9 cellular contexts compared by ENCODE assay signal in the genomic region with DNA sequence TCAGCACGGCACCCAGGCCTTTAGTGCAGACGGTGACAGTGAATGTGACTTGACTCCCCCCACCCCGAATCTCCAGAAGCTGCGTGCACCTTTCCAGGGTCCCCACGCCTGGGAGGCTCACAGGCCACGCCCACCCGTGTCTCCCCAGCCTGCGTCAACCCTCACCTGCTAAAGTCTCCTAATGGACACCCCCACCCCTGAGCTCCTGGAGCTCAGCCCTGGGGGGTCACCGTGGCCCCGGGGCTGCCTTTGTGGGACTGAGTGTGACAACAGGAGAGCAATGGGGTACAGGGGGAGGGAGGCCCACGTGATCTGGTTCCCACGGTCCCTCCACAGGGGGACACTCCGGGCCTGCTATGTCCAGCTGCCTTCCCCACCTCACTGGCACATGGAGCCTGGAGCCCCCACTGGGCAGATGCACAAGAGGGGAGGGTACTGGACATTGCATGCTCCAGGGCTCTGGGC. TPM values are rescaled to one million over a fixed set of nuclear protein-coding genes. Genes with fewer than 3 reads are reported as not detected.
DNase-seq lines count a peak whose midpoint lies in the region; ATAC-seq and TF ChIP-seq lines count a peak whose summit lies in the region.
"Had no signal": no experiment of that assay in that cellular context is flagged by ENCODE, and none has a peak within 500 bp of the region (broad histone marks: within the 10 kb centered on the region; RNA-seq: fewer than 3 reads in every experiment).

No MANE protein-coding gene starts in this region.

- H3K4me3 ChIP-seq in GM12865 (ENCODE audit: low read depth, low read length) (peak overlapping the region; percentile 53), Peyer's patch (peak overlapping the region in 3 of 4 donors; percentile 35 to 48 (median 40)), endodermal cell (ENCODE audit: low read length) (no peak overlapping the region), gastrocnemius medialis (no peak overlapping the region)
- H3K4me3 ChIP-seq: HAP-1 had no signal

- H3K9me3 Mint-ChIP-seq in endodermal cell, result no peaks in the 10 kb centered on the region

- H3K27ac ChIP-seq in Peyer's patch, result peak overlapping the region; percentile 76 to 87 (median 80)
- H3K27ac ChIP-seq in endodermal cell (ENCODE audit: low read depth, low read length), result no peak overlapping the region
- H3K27ac ChIP-seq in gastrocnemius medialis, result peak overlapping the region in 3 of 4 donors; percentile 58 to 96 (median 66)

- H3K9me3 ChIP-seq in Peyer's patch (no peaks in the 10 kb centered on the region), endodermal cell (ENCODE audit: control insufficient read depth, low read length) (no peaks in the 10 kb centered on the region), gastrocnemius medialis (no peaks in the 10 kb centered on the region)
- H3K9me3 ChIP-seq: HAP-1 had no signal

- H3K36me3 ChIP-seq in Peyer's patch (no peaks in the 10 kb centered on the region), endodermal cell (ENCODE audit: control insufficient read depth, insufficient read depth, low read length) (no peaks in the 10 kb centered on the region), gastrocnemius medialis (no peaks in the 10 kb centered on the region)
- H3K36me3 ChIP-seq: HAP-1 had no signal

- peak overlapping the region; percentile 30 for H3K27ac Mint-ChIP-seq in endodermal cell

- no peak overlapping the region for H3K4me3 Mint-ChIP-seq in endodermal cell

- DNase-seq in GM12865 (ENCODE audit: low read depth), result no peak
- no peak for DNase-seq in Peyer's patch
- DNase-seq in endodermal cell, result no peak
- no peak for DNase-seq in gastrocnemius medialis
- DNase-seq in HUDEP-2 (lab: John Stamatoyannopoulos, UW; ENCODE audit: unreplicated experiment in 76 of 76), result no peak
- no peak for DNase-seq in NCI-H146 (lab: John Stamatoyannopoulos, UW)

- peaks cover 38% of the 10 kb centered on the region for H3K4me1 Mint-ChIP-seq in endodermal cell

- intact Hi-C loops in gastrocnemius medialis (cut with DNase I; ENCODE audit: low total_unique reads), result no loop called here

- H3K4me1 ChIP-seq in Peyer's patch, result peaks cover 13 to 29% (median 19%) of the 10 kb centered on the region in 4 donors
- peaks cover 23% of the 10 kb centered on the region for H3K4me1 ChIP-seq in endodermal cell (ENCODE audit: control insufficient read depth, insufficient read depth, low read length)
- H3K4me1 ChIP-seq in gastrocnemius medialis, result peaks cover 25 to 33% of the 10 kb centered on the region in 2 donors

- no peaks in the 10 kb centered on the region for H3K27me3 ChIP-seq in Peyer's patch
- H3K27me3 ChIP-seq in endodermal cell (ENCODE audit: control insufficient read depth, insufficient read depth, low read length, poor library complexity, severe bottlenecking), result no peaks in the 10 kb centered on the region
- no peaks in the 10 kb centered on the region for H3K27me3 ChIP-seq in gastrocnemius medialis

- TF ChIP-seq POLR2A in Peyer's patch (IDR thresholded peaks at IDR 0.05) (no peak), gastrocnemius medialis (IDR thresholded peaks at IDR 0.05) (no peak)

- WGBS in endodermal cell (ENCODE audit: insufficient coverage in 1 of 2, insufficient read length in 1 of 2), 2 experiments, result 91 to 99% methylated on average over 8 to 13 of the region's 13 CpGs

- no peaks in the 10 kb centered on the region for H3K27me3 Mint-ChIP-seq in endodermal cell (ENCODE audit: insufficient read depth)

- in situ Hi-C loops in gastrocnemius medialis (cut with MboI; ENCODE audit: low sequenced_read_pairs in 4 of 4), result no loop called here

- peaks cover 13% of the 10 kb centered on the region for H3K36me3 Mint-ChIP-seq in endodermal cell (ENCODE audit: low read depth)

- ATAC-seq in gastrocnemius medialis (no peak), HG03520 (IDR thresholded peaks at IDR 0.05; ENCODE audit: unreplicated experiment) (no peak), HG03039 (IDR thresholded peaks at IDR 0.05; ENCODE audit: unreplicated experiment) (no peak)

- H3K9ac ChIP-seq in endodermal cell (ENCODE audit: extremely low read depth, low read length, poor library complexity, severe bottlenecking), result no peak overlapping the region

- TF ChIP-seq CTCF in GM12865 (IDR thresholded peaks at IDR 0.05; ENCODE audit: insufficient read depth, low read depth, low read length, missing control alignments), result no peak
- TF ChIP-seq CTCF in Peyer's patch (IDR thresholded peaks at IDR 0.05), result no peak
- TF ChIP-seq CTCF in endodermal cell (conservative IDR thresholded peaks at IDR 0.05), result no peak
- no peak for TF ChIP-seq CTCF in gastrocnemius medialis (IDR thresholded peaks at IDR 0.05 in 4 of 5, conservative IDR thresholded peaks at IDR 0.05 in 1 of 5)

RNA-seq across cellular contexts. Expression of gene FASN, which starts 7.4 kb away (rescaled TPM):
- total RNA-seq in Peyer's patch (100 to 1,000 TPM in 1 of 4 donors, 10 to 100 TPM in 3; 50.4 to 110 (median 76.5) TPM), endodermal cell (100 to 1,000 TPM; 371 to 498 TPM), gastrocnemius medialis (10 to 100 TPM; 16.3 to 34.5 (median 26.3) TPM)
- 301 TPM for polyA plus RNA-seq in endodermal cell (2013, experiment 1 of 2)
- 312 TPM for polyA plus RNA-seq in endodermal cell (2013, experiment 2 of 2)

RNA-seq across cellular contexts. Expression of gene DUS1L, which starts 39.8 kb away (rescaled TPM):
- total RNA-seq in Peyer's patch (100 to 1,000 TPM in 3 of 4 donors, 10 to 100 TPM in 1; 73.6 to 207 (median 122) TPM), endodermal cell (100 to 1,000 TPM in 1 of 2 donors, 10 to 100 TPM in 1; 85.3 to 108 TPM), gastrocnemius medialis (100 to 1,000 TPM in 2 of 4 donors, 10 to 100 TPM in 2; 54.6 to 119 (median 83.2) TPM)
- 74.8 TPM for polyA plus RNA-seq in endodermal cell (2013, experiment 1 of 2)
- 69.5 TPM for polyA plus RNA-seq in endodermal cell (2013, experiment 2 of 2)

RNA-seq across cellular contexts. Expression of gene GPS1, which starts 53.8 kb away (rescaled TPM):
- total RNA-seq in Peyer's patch (100 to 1,000 TPM in 1 of 4 donors, 10 to 100 TPM in 3; 69.2 to 138 (median 88.5) TPM), endodermal cell (100 to 1,000 TPM; 152 to 153 TPM), gastrocnemius medialis (100 to 1,000 TPM; 119 to 174 (median 137) TPM)
- 128 TPM for polyA plus RNA-seq in endodermal cell (2013, experiment 1 of 2)
- 119 TPM for polyA plus RNA-seq in endodermal cell (2013, experiment 2 of 2)

RNA-seq across cellular contexts. Expression of gene RFNG, which starts 53.8 kb away (rescaled TPM):
- 10 to 100 TPM; 42.9 to 65.7 (median 50.2) TPM for total RNA-seq in Peyer's patch
- total RNA-seq in endodermal cell, result 10 to 100 TPM; 46.3 to 54.5 TPM
- 44.6 TPM for polyA plus RNA-seq in endodermal cell (2013, experiment 1 of 2)
- polyA plus RNA-seq in endodermal cell (2013, experiment 2 of 2), result 43.4 TPM
- total RNA-seq in gastrocnemius medialis, result 10 to 100 TPM; 29.6 to 64.9 (median 49.1) TPM

Comparison
In these comparisons a context has a peak if more than half of its experiments do, and no peak if none do; other contexts are left out.
1. H3K4me3 ChIP-seq: peak in GM12865 (single experiment) and Peyer's patch (3 of 4); none in endodermal cell (single experiment) and gastrocnemius medialis (0 of 4).